1 cellular context compared by ENCODE assay signal in genomic region chr20:653110-653589, GRCh38.
TF ChIP-seq lines count a peak whose summit lies in the region.

Gene SRXN1 (minus strand): TSS chr20:653200. CDS start chr20:653185, 15 bp downstream.

TF ChIP-seq in HepG2, 621 proteins besides CTCF, POLR2A, EP300 and RAD21 (continued from another document and continues in another):
- TF ChIP-seq, protein P1, sequence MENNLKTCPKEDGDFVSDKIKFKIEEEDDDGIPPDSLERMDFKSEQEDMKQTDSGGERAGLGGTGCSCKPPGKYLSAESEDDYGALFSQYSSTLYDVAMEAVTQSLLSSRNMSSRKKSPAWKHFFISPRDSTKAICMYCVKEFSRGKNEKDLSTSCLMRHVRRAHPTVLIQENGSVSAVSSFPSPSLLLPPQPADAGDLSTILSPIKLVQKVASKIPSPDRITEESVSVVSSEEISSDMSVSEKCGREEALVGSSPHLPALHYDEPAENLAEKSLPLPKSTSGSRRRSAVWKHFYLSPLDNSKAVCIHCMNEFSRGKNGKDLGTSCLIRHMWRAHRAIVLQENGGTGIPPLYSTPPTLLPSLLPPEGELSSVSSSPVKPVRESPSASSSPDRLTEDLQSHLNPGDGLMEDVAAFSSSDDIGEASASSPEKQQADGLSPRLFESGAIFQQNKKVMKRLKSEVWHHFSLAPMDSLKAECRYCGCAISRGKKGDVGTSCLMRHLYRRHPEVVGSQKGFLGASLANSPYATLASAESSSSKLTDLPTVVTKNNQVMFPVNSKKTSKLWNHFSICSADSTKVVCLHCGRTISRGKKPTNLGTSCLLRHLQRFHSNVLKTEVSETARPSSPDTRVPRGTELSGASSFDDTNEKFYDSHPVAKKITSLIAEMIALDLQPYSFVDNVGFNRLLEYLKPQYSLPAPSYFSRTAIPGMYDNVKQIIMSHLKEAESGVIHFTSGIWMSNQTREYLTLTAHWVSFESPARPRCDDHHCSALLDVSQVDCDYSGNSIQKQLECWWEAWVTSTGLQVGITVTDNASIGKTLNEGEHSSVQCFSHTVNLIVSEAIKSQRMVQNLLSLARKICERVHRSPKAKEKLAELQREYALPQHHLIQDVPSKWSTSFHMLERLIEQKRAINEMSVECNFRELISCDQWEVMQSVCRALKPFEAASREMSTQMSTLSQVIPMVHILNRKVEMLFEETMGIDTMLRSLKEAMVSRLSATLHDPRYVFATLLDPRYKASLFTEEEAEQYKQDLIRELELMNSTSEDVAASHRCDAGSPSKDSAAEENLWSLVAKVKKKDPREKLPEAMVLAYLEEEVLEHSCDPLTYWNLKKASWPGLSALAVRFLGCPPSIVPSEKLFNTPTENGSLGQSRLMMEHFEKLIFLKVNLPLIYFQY (CRISPR knock-in tag; IDR thresholded peaks at IDR 0.05; ENCODE audit: borderline replicate concordance): peak; percentile 32; the same call in 1 of the 2 replicates
- peak; percentile 33; the same call in 1 of the 2 replicates for TF ChIP-seq HOXA5 (CRISPR knock-in tag; IDR thresholded peaks at IDR 0.05)
- TF ChIP-seq ZNF572 (CRISPR knock-in tag; IDR thresholded peaks at IDR 0.05): no peak
- peak; percentile 84 for TF ChIP-seq ZBTB7B (CRISPR knock-in tag; IDR thresholded peaks at IDR 0.05)
- no peak for TF ChIP-seq SOX6 (IDR thresholded peaks at IDR 0.05)
- no peak; the same call in 1 of the 2 replicates for TF ChIP-seq SOX6 (CRISPR knock-in tag; IDR thresholded peaks at IDR 0.05)
- TF ChIP-seq SMAD9 (CRISPR knock-in tag; IDR thresholded peaks at IDR 0.05): no peak; the same call in 1 of the 2 replicates
- TF ChIP-seq PITX1 (CRISPR knock-in tag; IDR thresholded peaks at IDR 0.05): no peak
- TF ChIP-seq THYN1 (CRISPR knock-in tag; IDR thresholded peaks at IDR 0.05; ENCODE audit: borderline replicate concordance, low read depth): no peak
- TF ChIP-seq ZSCAN5A (CRISPR knock-in tag; IDR thresholded peaks at IDR 0.05; ENCODE audit: borderline replicate concordance): no peak
- TF ChIP-seq, protein P2, sequence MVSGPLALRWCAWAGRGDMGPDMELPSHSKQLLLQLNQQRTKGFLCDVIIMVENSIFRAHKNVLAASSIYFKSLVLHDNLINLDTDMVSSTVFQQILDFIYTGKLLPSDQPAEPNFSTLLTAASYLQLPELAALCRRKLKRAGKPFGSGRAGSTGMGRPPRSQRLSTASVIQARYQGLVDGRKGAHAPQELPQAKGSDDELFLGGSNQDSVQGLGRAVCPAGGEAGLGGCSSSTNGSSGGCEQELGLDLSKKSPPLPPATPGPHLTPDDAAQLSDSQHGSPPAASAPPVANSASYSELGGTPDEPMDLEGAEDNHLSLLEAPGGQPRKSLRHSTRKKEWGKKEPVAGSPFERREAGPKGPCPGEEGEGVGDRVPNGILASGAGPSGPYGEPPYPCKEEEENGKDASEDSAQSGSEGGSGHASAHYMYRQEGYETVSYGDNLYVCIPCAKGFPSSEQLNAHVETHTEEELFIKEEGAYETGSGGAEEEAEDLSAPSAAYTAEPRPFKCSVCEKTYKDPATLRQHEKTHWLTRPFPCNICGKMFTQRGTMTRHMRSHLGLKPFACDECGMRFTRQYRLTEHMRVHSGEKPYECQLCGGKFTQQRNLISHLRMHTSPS (CRISPR knock-in tag; IDR thresholded peaks at IDR 0.05; ENCODE audit: low read depth): no peak; the same call in 1 of the 2 replicates
- TF ChIP-seq TSC22D2 (CRISPR knock-in tag; IDR thresholded peaks at IDR 0.05; ENCODE audit: borderline replicate concordance): peak; percentile 78; the same call in 1 of the 2 replicates
- TF ChIP-seq SP2 (CRISPR knock-in tag; IDR thresholded peaks at IDR 0.05): no peak
- no peak for TF ChIP-seq RCOR2 (CRISPR knock-in tag; IDR thresholded peaks at IDR 0.05)
- TF ChIP-seq ZBTB40 (IDR thresholded peaks at IDR 0.05): no peak
- TF ChIP-seq ZBTB40 (CRISPR knock-in tag; IDR thresholded peaks at IDR 0.05): peak; percentile 48; the same call in 1 of the 2 replicates
- TF ChIP-seq ZNF557 (CRISPR knock-in tag; IDR thresholded peaks at IDR 0.05): no peak
- peak; percentile 49 for TF ChIP-seq CBX1 (IDR thresholded peaks at IDR 0.05; ENCODE audit: low read depth)
- no peak for TF ChIP-seq SSRP1 (CRISPR knock-in tag; IDR thresholded peaks at IDR 0.05)
- TF ChIP-seq, protein P3, sequence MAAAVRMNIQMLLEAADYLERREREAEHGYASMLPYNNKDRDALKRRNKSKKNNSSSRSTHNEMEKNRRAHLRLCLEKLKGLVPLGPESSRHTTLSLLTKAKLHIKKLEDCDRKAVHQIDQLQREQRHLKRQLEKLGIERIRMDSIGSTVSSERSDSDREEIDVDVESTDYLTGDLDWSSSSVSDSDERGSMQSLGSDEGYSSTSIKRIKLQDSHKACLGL (CRISPR knock-in tag; IDR thresholded peaks at IDR 0.05): peak; percentile 55; the same call in 1 of the 2 replicates
- TF ChIP-seq ARID5B (CRISPR knock-in tag; IDR thresholded peaks at IDR 0.05): peak; percentile 42; the same call in 1 of the 2 replicates
- TF ChIP-seq ZNF740 (CRISPR knock-in tag; IDR thresholded peaks at IDR 0.05): peak; percentile 58; the same call in 1 of the 2 replicates
- TF ChIP-seq HHEX (CRISPR knock-in tag; IDR thresholded peaks at IDR 0.05): no peak
- TF ChIP-seq ARNTL (CRISPR knock-in tag; IDR thresholded peaks at IDR 0.05): no peak
- no peak for TF ChIP-seq FOXC1 (CRISPR knock-in tag; IDR thresholded peaks at IDR 0.05; ENCODE audit: borderline replicate concordance)
- TF ChIP-seq STAT5B (CRISPR knock-in tag; IDR thresholded peaks at IDR 0.05): peak; percentile 33; the same call in 1 of the 2 replicates
- TF ChIP-seq RXRA (CRISPR knock-in tag; IDR thresholded peaks at IDR 0.05): no peak
- no peak for TF ChIP-seq TERF1 (CRISPR knock-in tag; IDR thresholded peaks at IDR 0.05)
- TF ChIP-seq CHCHD3 (CRISPR knock-in tag; IDR thresholded peaks at IDR 0.05): no peak; the same call in 1 of the 2 replicates
- peak; percentile 21; the same call in 1 of the 2 replicates for TF ChIP-seq CREB1 (IDR thresholded peaks at IDR 0.05)
- TF ChIP-seq CREB1 (CRISPR knock-in tag; IDR thresholded peaks at IDR 0.05): no peak
- TF ChIP-seq, protein P4, sequence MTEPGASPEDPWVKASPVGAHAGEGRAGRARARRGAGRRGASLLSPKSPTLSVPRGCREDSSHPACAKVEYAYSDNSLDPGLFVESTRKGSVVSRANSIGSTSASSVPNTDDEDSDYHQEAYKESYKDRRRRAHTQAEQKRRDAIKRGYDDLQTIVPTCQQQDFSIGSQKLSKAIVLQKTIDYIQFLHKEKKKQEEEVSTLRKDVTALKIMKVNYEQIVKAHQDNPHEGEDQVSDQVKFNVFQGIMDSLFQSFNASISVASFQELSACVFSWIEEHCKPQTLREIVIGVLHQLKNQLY (CRISPR knock-in tag; IDR thresholded peaks at IDR 0.05): peak; percentile 49; the same call in 1 of the 2 replicates
- peak; percentile 66 for TF ChIP-seq SAP130 (CRISPR knock-in tag; IDR thresholded peaks at IDR 0.05; ENCODE audit: low read depth)
- TF ChIP-seq ZFP1 (CRISPR knock-in tag; IDR thresholded peaks at IDR 0.05): no peak; the same call in 1 of the 2 replicates
